ENCODE assay signal across 1 cellular context in genomic region chr19:1445185-1445931, GRCh38.
TF ChIP-seq lines count a peak whose summit lies in the region.

No MANE protein-coding gene starts in this region.

TF ChIP-seq in neural cell, 6 proteins besides CTCF, POLR2A, EP300 and RAD21 (continued from another document):
- no peak for TF ChIP-seq REST (IDR thresholded peaks at IDR 0.05; ENCODE audit: borderline replicate concordance)
